In genomic region chr11:3977078-3977477, GRCh38 we compare ENCODE assay signal across 13 cellular contexts.
DNase-seq lines count a peak whose midpoint lies in the region; ATAC-seq and TF ChIP-seq lines count a peak whose summit lies in the region.
"Had no signal": no experiment of that assay in that cellular context is flagged by ENCODE, and none has a peak within 500 bp of the region (broad histone marks: within the 10 kb centered on the region; RNA-seq: fewer than 3 reads in every experiment).

No MANE protein-coding gene starts in this region.

- intact Hi-C loops in activated CD8-positive, alpha-beta T cell treated with anti-CD3 and anti-CD28 coated beads for 36 hours (cut with micrococcal nuclease), result no loop called here

- no peak overlapping the region for H3K27ac Mint-ChIP-seq in activated CD8-positive, alpha-beta T cell treated with anti-CD3 and anti-CD28 coated beads for 36 hours
- H3K27ac Mint-ChIP-seq in activated CD8-positive, alpha-beta T cell treated with anti-CD3 and anti-CD28 coated beads, Interleukin-2, amount 10 ng/mL, durations not matched to agents 7 days and 5 days, result no peak overlapping the region
- H3K27ac Mint-ChIP-seq in stimulated activated naive CD8-positive, alpha-beta T cell treated with anti-CD3 and anti-CD28 coated beads, Interleukin-15, amount 100 ng/mL, for 72 hours, result peak overlapping the region in 1 of 2 donors; percentile 6
- peak overlapping the region in 4 of 6 donors; percentile 22 to 82 (median 75) for H3K27ac Mint-ChIP-seq in naive B cell

- CTCF ChIA-PET in activated CD8-positive, alpha-beta T cell treated with anti-CD3 and anti-CD28 coated beads for 36 hours (lab: Charles Lee), result interaction anchor here (0.7 to 3.2 kb wide), 4 partner anchors 8 to 128 kb away, joined by 3 to 11 read pairs (median 6); partner anchors contain the start of gene STIM1
- CTCF ChIA-PET in activated CD8-positive, alpha-beta T cell treated with anti-CD3 and anti-CD28 coated beads, Interleukin-2, amount 10 ng/mL, durations not matched to agents 7 days and 5 days (lab: Charles Lee), result interaction anchor here (1.0 to 1.5 kb wide), 3 partner anchors 11 to 123 kb away, joined by 3 to 5 read pairs (median 4); no protein-coding TSS in a partner anchor

- peaks cover 54% of the 10 kb centered on the region for H3K4me1 Mint-ChIP-seq in activated CD8-positive, alpha-beta T cell treated with anti-CD3 and anti-CD28 coated beads for 36 hours (ENCODE audit: low read depth)
- peaks cover 37% of the 10 kb centered on the region for H3K4me1 Mint-ChIP-seq in activated CD8-positive, alpha-beta T cell treated with anti-CD3 and anti-CD28 coated beads, Interleukin-2, amount 10 ng/mL, durations not matched to agents 7 days and 5 days (ENCODE audit: low read depth)
- peaks cover 67% of the 10 kb centered on the region for H3K4me1 Mint-ChIP-seq in stimulated activated naive CD8-positive, alpha-beta T cell treated with anti-CD3 and anti-CD28 coated beads, Interleukin-15, amount 100 ng/mL, for 72 hours
- peaks cover 37 to 56% (median 45%) of the 10 kb centered on the region in 3 donors for H3K4me1 Mint-ChIP-seq in naive B cell

- no peak overlapping the region for H3K4me3 Mint-ChIP-seq in activated CD8-positive, alpha-beta T cell treated with anti-CD3 and anti-CD28 coated beads for 36 hours
- H3K4me3 Mint-ChIP-seq in activated CD8-positive, alpha-beta T cell treated with anti-CD3 and anti-CD28 coated beads, Interleukin-2, amount 10 ng/mL, durations not matched to agents 7 days and 5 days, result no peak overlapping the region
- no peak overlapping the region for H3K4me3 Mint-ChIP-seq in stimulated activated naive CD8-positive, alpha-beta T cell treated with anti-CD3 and anti-CD28 coated beads, Interleukin-15, amount 100 ng/mL, for 72 hours
- H3K4me3 Mint-ChIP-seq in naive B cell, result no peak overlapping the region

- POLR2A ChIA-PET in activated CD8-positive, alpha-beta T cell treated with anti-CD3 and anti-CD28 coated beads for 36 hours (lab: Charles Lee), result no interaction called here
- POLR2A ChIA-PET in activated CD8-positive, alpha-beta T cell treated with anti-CD3 and anti-CD28 coated beads, Interleukin-2, amount 10 ng/mL, durations not matched to agents 7 days and 5 days (lab: Charles Lee), result interaction anchor here (0.5 kb wide), 1 partner anchor 18 kb away, joined by 3 read pairs; no protein-coding TSS in a partner anchor

- no peaks in the 10 kb centered on the region for H3K9me3 Mint-ChIP-seq in activated CD8-positive, alpha-beta T cell treated with anti-CD3 and anti-CD28 coated beads for 36 hours
- no peaks in the 10 kb centered on the region for H3K9me3 Mint-ChIP-seq in activated CD8-positive, alpha-beta T cell treated with anti-CD3 and anti-CD28 coated beads, Interleukin-2, amount 10 ng/mL, durations not matched to agents 7 days and 5 days (ENCODE audit: insufficient read depth)
- no peaks in the 10 kb centered on the region for H3K9me3 Mint-ChIP-seq in stimulated activated naive CD8-positive, alpha-beta T cell treated with anti-CD3 and anti-CD28 coated beads, Interleukin-15, amount 100 ng/mL, for 72 hours
- no peaks in the 10 kb centered on the region for H3K9me3 Mint-ChIP-seq in naive B cell

- peaks cover 17% of the 10 kb centered on the region for H3K36me3 Mint-ChIP-seq in activated CD8-positive, alpha-beta T cell treated with anti-CD3 and anti-CD28 coated beads for 36 hours (ENCODE audit: low read depth)
- H3K36me3 Mint-ChIP-seq in activated CD8-positive, alpha-beta T cell treated with anti-CD3 and anti-CD28 coated beads, Interleukin-2, amount 10 ng/mL, durations not matched to agents 7 days and 5 days (ENCODE audit: low read depth), result peaks cover 39% of the 10 kb centered on the region
- peaks cover 9 to 14% of the 10 kb centered on the region in 2 donors for H3K36me3 Mint-ChIP-seq in naive B cell

- no peaks in the 10 kb centered on the region for H3K27me3 Mint-ChIP-seq in activated CD8-positive, alpha-beta T cell treated with anti-CD3 and anti-CD28 coated beads for 36 hours
- no peaks in the 10 kb centered on the region for H3K27me3 Mint-ChIP-seq in activated CD8-positive, alpha-beta T cell treated with anti-CD3 and anti-CD28 coated beads, Interleukin-2, amount 10 ng/mL, durations not matched to agents 7 days and 5 days (ENCODE audit: low read depth)
- H3K27me3 Mint-ChIP-seq in stimulated activated naive CD8-positive, alpha-beta T cell treated with anti-CD3 and anti-CD28 coated beads, Interleukin-15, amount 100 ng/mL, for 72 hours, result no peaks in the 10 kb centered on the region
- H3K27me3 Mint-ChIP-seq in naive B cell, result no peaks in the 10 kb centered on the region

- no peak for DNase-seq in activated CD8-positive, alpha-beta T cell treated with anti-CD3 and anti-CD28 coated beads for 36 hours
- no peak for DNase-seq in activated CD8-positive, alpha-beta T cell treated with anti-CD3 and anti-CD28 coated beads, Interleukin-2, amount 10 ng/mL, durations not matched to agents 7 days and 5 days
- DNase-seq in stimulated activated naive CD8-positive, alpha-beta T cell treated with anti-CD3 and anti-CD28 coated beads, Interleukin-15, amount 100 ng/mL, for 72 hours, result no peak
- DNase-seq in stimulated activated naive CD8-positive, alpha-beta T cell treated with anti-CD3 and anti-CD28 coated beads, Interleukin-15, Interleukin-2, amounts not matched to agents 100 U/mL and 50 U/mL, for 24 hours, result no peak
- DNase-seq in naive B cell (no peak), hepatic stellate cell (ENCODE audit: low spot score) (no peak)
- DNase-seq: 8988T, AML-193, Calu3, DMS 273 treated with DMSO at 0.1 percent for 48 hours, GM23248 had no signal

- TF ChIP-seq CTCF in activated CD8-positive, alpha-beta T cell treated with anti-CD3 and anti-CD28 coated beads for 36 hours (IDR thresholded peaks at IDR 0.05), result no peak

- peak; percentile 34 for ATAC-seq in activated CD8-positive, alpha-beta T cell treated with anti-CD3 and anti-CD28 coated beads for 36 hours
- ATAC-seq in activated CD8-positive, alpha-beta T cell treated with anti-CD3 and anti-CD28 coated beads, Interleukin-2, amount 10 ng/mL, durations not matched to agents 7 days and 5 days, result no peak
- ATAC-seq in stimulated activated naive CD8-positive, alpha-beta T cell treated with anti-CD3 and anti-CD28 coated beads, Interleukin-15, amount 100 ng/mL, for 72 hours, result peak; percentile 35
- no peak for ATAC-seq in stimulated activated naive CD8-positive, alpha-beta T cell treated with anti-CD3 and anti-CD28 coated beads, Interleukin-15, Interleukin-2, amounts not matched to agents 100 U/mL and 50 U/mL, for 24 hours
- ATAC-seq in naive B cell (ENCODE audit: low read depth in 2 of 2) (no peak), GM19328 (IDR thresholded peaks at IDR 0.05; ENCODE audit: unreplicated experiment) (no peak)
- ATAC-seq: HCT116 had no signal

Comparison
In these comparisons a context has a peak if more than half of its experiments do, and no peak if none do; other contexts are left out.
1. ATAC-seq: peak in activated CD8-positive, alpha-beta T cell treated with anti-CD3 and anti-CD28 coated beads for 36 hours (single experiment) and stimulated activated naive CD8-positive, alpha-beta T cell treated with anti-CD3 and anti-CD28 coated beads, Interleukin-15, amount 100 ng/mL, for 72 hours (single experiment); none in activated CD8-positive, alpha-beta T cell treated with anti-CD3 and anti-CD28 coated beads, Interleukin-2, amount 10 ng/mL, durations not matched to agents 7 days and 5 days (single experiment), stimulated activated naive CD8-positive, alpha-beta T cell treated with anti-CD3 and anti-CD28 coated beads, Interleukin-15, Interleukin-2, amounts not matched to agents 100 U/mL and 50 U/mL, for 24 hours (single experiment), naive B cell (0 of 2) and GM19328 (single experiment).
2. H3K27ac Mint-ChIP-seq: peak in naive B cell (4 of 6); none in activated CD8-positive, alpha-beta T cell treated with anti-CD3 and anti-CD28 coated beads for 36 hours (single experiment) and activated CD8-positive, alpha-beta T cell treated with anti-CD3 and anti-CD28 coated beads, Interleukin-2, amount 10 ng/mL, durations not matched to agents 7 days and 5 days (single experiment).